8 cellular contexts compared by ENCODE assay signal in the genomic region with DNA sequence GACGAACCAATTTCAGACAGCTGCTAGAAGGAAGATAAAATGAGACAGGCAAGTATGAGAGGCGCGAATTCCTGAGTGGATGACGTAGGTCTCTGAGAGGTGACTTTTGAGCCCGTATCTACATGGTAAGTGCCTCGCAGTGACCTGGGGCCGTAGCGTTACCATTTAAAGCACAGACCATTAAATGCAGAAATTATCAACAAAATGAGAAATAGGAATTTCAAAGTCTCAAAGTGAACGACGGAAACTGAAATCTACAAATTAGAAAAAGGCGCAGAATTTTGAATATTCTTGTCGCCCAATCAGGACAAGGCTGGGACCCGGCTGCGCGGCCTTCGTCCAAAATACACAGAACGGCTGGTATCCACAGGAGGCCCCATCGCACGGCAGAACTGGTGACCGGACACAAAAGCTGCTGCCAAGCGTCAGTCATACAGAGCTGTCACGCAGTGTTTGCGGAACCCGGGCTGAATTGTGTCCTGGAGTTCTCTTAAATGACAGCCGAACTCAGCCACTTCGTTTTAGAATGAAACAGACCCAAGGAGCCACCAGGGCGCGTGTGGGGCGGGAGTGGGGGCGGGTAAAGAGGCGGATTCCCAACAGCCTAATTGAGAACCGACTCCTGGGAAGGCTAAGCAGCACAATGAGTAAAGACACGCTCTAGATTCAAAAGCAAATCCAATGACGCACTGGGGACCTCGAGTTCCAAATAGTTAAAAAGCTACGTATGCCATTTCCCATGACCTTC. TPM values are rescaled to one million over a fixed set of nuclear protein-coding genes. Genes with fewer than 3 reads are reported as not detected.
A peak's percentile ranks its signal among the peaks of the same experiment; 100 is the strongest.
DNase-seq lines count a peak whose midpoint lies in the region; ATAC-seq, FAIRE-seq and TF ChIP-seq lines count a peak whose summit lies in the region.

No MANE protein-coding gene starts in this region.

- TF ChIP-seq POLR2A in GM12892 (IDR thresholded peaks at IDR 0.05; ENCODE audit: low read depth, low read length): peak; percentile 88
- TF ChIP-seq POLR2A in K562 (conservative IDR thresholded peaks at IDR 0.05): peak; percentile 18

- no peaks in the 10 kb centered on the region for H3K9me3 ChIP-seq in K562 (replicated peaks; ENCODE audit: control insufficient read depth, insufficient read depth, low read depth, low read length)

- ATAC-seq in K562 (peak; percentile 31), GM19397 (IDR thresholded peaks at IDR 0.05; ENCODE audit: unreplicated experiment) (no peak), GM18520 (IDR thresholded peaks at IDR 0.05; ENCODE audit: unreplicated experiment) (no peak)

- peaks cover 9% of the 10 kb centered on the region; the same call in 2 of the 3 replicates for H3K36me3 ChIP-seq in K562 (ENCODE audit: control insufficient read depth, insufficient read depth, low read length)

- H3K4me3 ChIP-seq in K562: peak overlapping the region; percentile 64
- peak overlapping the region; percentile 63 for H3K4me3 ChIP-seq in retinal pigment epithelial cell (ENCODE audit: low read length)

- FAIRE-seq in GM12892 (lab: Jason Lieb, UNC): peak; percentile 14
- peak; percentile 76 for FAIRE-seq in K562 (lab: Jason Lieb, UNC)

- peaks cover 8 to 21% of the 10 kb centered on the region in 2 experiments for H3K4me1 ChIP-seq in K562 (replicated peaks in 1 of 2; ENCODE audit: control insufficient read depth in 2 of 2, insufficient read depth in 2 of 2, low read length in 2 of 2)

- TF ChIP-seq RAD21 in K562 (CRISPR knock-in tag; conservative IDR thresholded peaks at IDR 0.05 in 1 of 2, IDR thresholded peaks at IDR 0.05 in 1 of 2): 0 out of 4 replicates have a peak, but pooled peaks of 1 of the 2 experiments have one; percentile 11

- no peaks in the 10 kb centered on the region for H3K9me1 ChIP-seq in K562 (ENCODE audit: control insufficient read depth, insufficient read depth, low read length)

- TF ChIP-seq CTCF in K562 (IDR thresholded peaks at IDR 0.05 in 2 of 3, conservative IDR thresholded peaks at IDR 0.05 in 1 of 3; ENCODE audit: insufficient read depth in 2 of 3, low read depth in 1 of 3, low read length in 3 of 3) (no peak), retinal pigment epithelial cell (conservative IDR thresholded peaks at IDR 0.05; ENCODE audit: low read depth, low read length) (peak; percentile 11)

- DNase-seq in GM12892 (ENCODE audit: insufficient read length): no peak
- DNase-seq in NCI-H2029 treated with DMSO at 0.1 percent for 48 hours (lab: John Stamatoyannopoulos, UW): peak; percentile 80
- DNase-seq in T1000 (lab: John Stamatoyannopoulos, UW): peak; percentile 88
- DNase-seq in K562 (ENCODE audit: extremely low read depth in 1 of 4, low spot score in 3 of 4): peak; percentile 51 to 80 (median 56)
- DNase-seq in hypothalamus (lab: John Stamatoyannopoulos, UW): peak; percentile 12 to 88 (median 67)
- no peak for DNase-seq in retinal pigment epithelial cell (ENCODE audit: low read depth)

- H3K9ac ChIP-seq in K562 (ENCODE audit: insufficient read depth in 1 of 2, low read depth in 2 of 2, low read length in 2 of 2): peak overlapping the region; percentile 96 to 98

- peaks cover 56% of the 10 kb centered on the region for H3K79me2 ChIP-seq in K562 (ENCODE audit: control insufficient read depth, insufficient read depth, low read length)

- no peak overlapping the region for H2AFZ ChIP-seq in K562 (ENCODE audit: low read depth, low read length)

- intact Hi-C loops in K562 (cut with micrococcal nuclease): no loop called here

- H4K20me1 ChIP-seq in K562 (replicated peaks; ENCODE audit: control insufficient read depth, insufficient read depth, low read length): peaks cover 27% of the 10 kb centered on the region

- CTCF ChIA-PET in K562 (lab: Yijun Ruan, JAX; ENCODE audit: low intra/inter-chr PET ratio): no interaction called here

- H3K27ac ChIP-seq in K562 (ENCODE audit: extremely low read depth, low read depth, low read length): peak overlapping the region; percentile 98

- no peaks in the 10 kb centered on the region for H3K27me3 ChIP-seq in K562 (ENCODE audit: control insufficient read depth in 2 of 2, insufficient read depth in 2 of 2, low read length in 2 of 2)

- no peak; the same call in 1 of the 2 replicates for TF ChIP-seq EP300 in K562 (IDR thresholded peaks at IDR 0.05; ENCODE audit: low read length)

- BruUV-seq in K562 (replicated peaks; lab: Mats Ljungman, UMichigan): no TSS peak

- in situ Hi-C loops in K562 (cut with MboI): loop anchor here (5.0 kb wide), 1 partner anchor 43 kb away; a partner anchor contains a TSS

- H3K4me2 ChIP-seq in K562 (ENCODE audit: insufficient read depth, low read length): peak overlapping the region; percentile 88

- POLR2A ChIA-PET in K562 (lab: Yijun Ruan, JAX): interaction anchor here (0.7 to 5.9 kb wide), 39 partner anchors 8 to 410 kb away, joined by 3 to 71 read pairs (median 5); a partner anchor contains a TSS

- under 1% methylated on average over 36 of the region's 36 CpGs for WGBS in K562 (ENCODE audit: insufficient coverage, low coverage, missing lambda C conversion rate)

RNA-seq across cellular contexts. Expression of a gene that starts 13.8 kb away (rescaled TPM):
- 16.0 TPM for polyA plus RNA-seq in GM12892 (2012; ENCODE audit: missing spikeins)
- 0.72 and 1.8 TPM in 2 replicates for total RNA-seq in K562 (2011; cell fraction: chromatin; rRNA removed; ENCODE audit: low replicate concordance)
- 1.3 and 1.7 TPM in 2 replicates for total RNA-seq in K562 (2011; cell fraction: nucleolus; rRNA removed)
- 2.4 and 2.7 TPM in 2 replicates for total RNA-seq in K562 (2011; cell fraction: nucleoplasm; rRNA removed)
- total RNA-seq in K562 (2014; rRNA removed) (0.18 and 0.53 TPM in 2 replicates), K562 (2014; rRNA removed; fragmentation: Illumina TruSeq; extraction: Trizol) (0.58 and 1.4 TPM in 2 replicates), K562 (2015; rRNA removed; fragmentation: Illumina TruSeq; extraction: Trizol) (0.19 and 0.40 TPM in 2 replicates), K562 (2021) (0.76 and 0.82 TPM in 2 replicates)
- polyA plus RNA-seq in K562 (2011; rRNA removed) (0.28 and 0.42 TPM in 2 replicates), K562 (2014; fragmentation: Illumina TruSeq; extraction: Trizol) (0.18 TPM in 1 of 2 replicates, not detected in the other), K562 (2014; fragmentation: Nextera tagmentation; extraction: Ambion mirVana) (not detected), K562 (2014; rRNA removed) (0.43 and 1.2 TPM in 2 replicates)
- 0.24 and 0.46 TPM in 2 replicates for polyA plus RNA-seq in K562 (2011; cell fraction: cytosol; rRNA removed)
- polyA plus RNA-seq in K562 (2011; cell fraction: nucleus; rRNA removed): 1.7 and 2.6 TPM in 2 replicates
- polyA plus RNA-seq in K562 (2012): 0.14 and 0.24 TPM in 2 replicates
- 0.21 TPM in 1 of 2 replicates, not detected in the other for polyA minus RNA-seq in K562 (2011; rRNA and poly(A)+ RNA removed)
- not detected in 2 replicates for polyA minus RNA-seq in K562 (2011; cell fraction: cytosol; rRNA and poly(A)+ RNA removed)
- 0.67 and 1.4 TPM in 2 replicates for polyA minus RNA-seq in K562 (2011; cell fraction: nucleus; rRNA and poly(A)+ RNA removed)

RNA-seq across cellular contexts. Expression of a gene that starts 32.1 kb away (rescaled TPM):
- 1.7 TPM for polyA plus RNA-seq in GM12892 (2012; ENCODE audit: missing spikeins)
- total RNA-seq in K562 (2011; cell fraction: chromatin; rRNA removed; ENCODE audit: low replicate concordance): 0.56 and 0.58 TPM in 2 replicates
- 0.33 and 0.53 TPM in 2 replicates for total RNA-seq in K562 (2011; cell fraction: nucleolus; rRNA removed)
- total RNA-seq in K562 (2011; cell fraction: nucleoplasm; rRNA removed): 0.46 and 0.51 TPM in 2 replicates
- 0.08 and 0.09 TPM in 2 replicates for total RNA-seq in K562 (2014; rRNA removed)
- 0.06 and 0.11 TPM in 2 replicates for total RNA-seq in K562 (2014; rRNA removed; fragmentation: Illumina TruSeq; extraction: Trizol)
- 0.04 and 0.07 TPM in 2 replicates for total RNA-seq in K562 (2015; rRNA removed; fragmentation: Illumina TruSeq; extraction: Trizol)
- 0.20 and 0.22 TPM in 2 replicates for total RNA-seq in K562 (2021)
- polyA plus RNA-seq in K562 (2011; rRNA removed): 0.12 and 0.14 TPM in 2 replicates
- polyA plus RNA-seq in K562 (2011; cell fraction: cytosol; rRNA removed): 0.12 and 0.25 TPM in 2 replicates
- polyA plus RNA-seq in K562 (2011; cell fraction: nucleus; rRNA removed): 0.31 TPM in 2 replicates
- 0.18 and 0.30 TPM in 2 replicates for polyA plus RNA-seq in K562 (2012)
- 0.10 and 0.30 TPM in 2 replicates for polyA plus RNA-seq in K562 (2014; fragmentation: Illumina TruSeq; extraction: Trizol)
- polyA plus RNA-seq in K562 (2014; fragmentation: Nextera tagmentation; extraction: Ambion mirVana): under 1 TPM in 1 of 2 experiments, not detected in 1; 0.10 TPM
- 0.16 and 0.20 TPM in 2 replicates for polyA plus RNA-seq in K562 (2014; rRNA removed)
- polyA minus RNA-seq in K562 (2011; rRNA and poly(A)+ RNA removed): 0.07 and 0.15 TPM in 2 replicates
- polyA minus RNA-seq in K562 (2011; cell fraction: cytosol; rRNA and poly(A)+ RNA removed): not detected in 2 replicates
- 0.11 and 0.13 TPM in 2 replicates for polyA minus RNA-seq in K562 (2011; cell fraction: nucleus; rRNA and poly(A)+ RNA removed)

RNA-seq across cellular contexts. Expression of a gene that starts 42.1 kb away (rescaled TPM):
- polyA plus RNA-seq in GM12892 (2012; ENCODE audit: missing spikeins): 37.6 TPM
- total RNA-seq in K562 (2011; cell fraction: chromatin; rRNA removed; ENCODE audit: low replicate concordance): 36.8 and 50.0 TPM in 2 replicates
- total RNA-seq in K562 (2011; cell fraction: nucleolus; rRNA removed): 22.8 and 30.1 TPM in 2 replicates
- total RNA-seq in K562 (2011; cell fraction: nucleoplasm; rRNA removed): 21.9 and 22.2 TPM in 2 replicates
- 11.0 and 13.0 TPM in 2 replicates for total RNA-seq in K562 (2014; rRNA removed)
- 28.2 and 28.4 TPM in 2 replicates for total RNA-seq in K562 (2014; rRNA removed; fragmentation: Illumina TruSeq; extraction: Trizol)
- 30.0 and 31.3 TPM in 2 replicates for total RNA-seq in K562 (2015; rRNA removed; fragmentation: Illumina TruSeq; extraction: Trizol)
- total RNA-seq in K562 (2021): 78.5 and 87.1 TPM in 2 replicates
- 18.1 and 33.3 TPM in 2 replicates for polyA plus RNA-seq in K562 (2011; rRNA removed)
- polyA plus RNA-seq in K562 (2011; cell fraction: cytosol; rRNA removed): 20.3 and 35.8 TPM in 2 replicates
- polyA plus RNA-seq in K562 (2011; cell fraction: nucleus; rRNA removed): 21.9 and 25.6 TPM in 2 replicates
- polyA plus RNA-seq in K562 (2012): 62.3 and 73.0 TPM in 2 replicates
- polyA plus RNA-seq in K562 (2014; fragmentation: Illumina TruSeq; extraction: Trizol): 88.0 and 101 TPM in 2 replicates
- 1 to 10 TPM; 3.0 to 8.3 TPM for polyA plus RNA-seq in K562 (2014; fragmentation: Nextera tagmentation; extraction: Ambion mirVana)
- polyA plus RNA-seq in K562 (2014; rRNA removed): 22.8 and 26.1 TPM in 2 replicates
- polyA minus RNA-seq in K562 (2011; rRNA and poly(A)+ RNA removed): 25.2 and 30.7 TPM in 2 replicates
- polyA minus RNA-seq in K562 (2011; cell fraction: cytosol; rRNA and poly(A)+ RNA removed): 22.9 and 35.8 TPM in 2 replicates
- 15.2 and 21.9 TPM in 2 replicates for polyA minus RNA-seq in K562 (2011; cell fraction: nucleus; rRNA and poly(A)+ RNA removed)

RNA-seq across cellular contexts. Expression of a gene that starts 51.1 kb away (rescaled TPM):
- 1.0 TPM for polyA plus RNA-seq in GM12892 (2012; ENCODE audit: missing spikeins)
- 9.3 and 16.8 TPM in 2 replicates for total RNA-seq in K562 (2011; cell fraction: chromatin; rRNA removed; ENCODE audit: low replicate concordance)
- 6.4 and 6.7 TPM in 2 replicates for total RNA-seq in K562 (2011; cell fraction: nucleolus; rRNA removed)
- total RNA-seq in K562 (2011; cell fraction: nucleoplasm; rRNA removed): 7.7 and 8.3 TPM in 2 replicates
- total RNA-seq in K562 (2014; rRNA removed) (0.09 and 0.53 TPM in 2 replicates), K562 (2014; rRNA removed; fragmentation: Illumina TruSeq; extraction: Trizol) (0.38 and 0.51 TPM in 2 replicates), K562 (2015; rRNA removed; fragmentation: Illumina TruSeq; extraction: Trizol) (0.38 and 0.40 TPM in 2 replicates), K562 (2021) (0.56 and 1.3 TPM in 2 replicates)
- polyA plus RNA-seq in K562 (2011; rRNA removed) (1.6 and 1.8 TPM in 2 replicates), K562 (2014; fragmentation: Illumina TruSeq; extraction: Trizol) (0.73 and 0.76 TPM in 2 replicates), K562 (2014; fragmentation: Nextera tagmentation; extraction: Ambion mirVana) (under 1 TPM; 0.34 to 0.45 TPM), K562 (2014; rRNA removed) (0.60 and 1.0 TPM in 2 replicates)
- 1.3 and 2.3 TPM in 2 replicates for polyA plus RNA-seq in K562 (2011; cell fraction: cytosol; rRNA removed)
- 12.2 and 13.9 TPM in 2 replicates for polyA plus RNA-seq in K562 (2011; cell fraction: nucleus; rRNA removed)
- 0.74 and 1.2 TPM in 2 replicates for polyA plus RNA-seq in K562 (2012)
- 0.96 and 1.8 TPM in 2 replicates for polyA minus RNA-seq in K562 (2011; rRNA and poly(A)+ RNA removed)
- 1.1 TPM in 1 of 2 replicates, not detected in the other for polyA minus RNA-seq in K562 (2011; cell fraction: cytosol; rRNA and poly(A)+ RNA removed)
- polyA minus RNA-seq in K562 (2011; cell fraction: nucleus; rRNA and poly(A)+ RNA removed): 3.4 and 3.6 TPM in 2 replicates

Comparison
In these comparisons a context has a peak if more than half of its experiments do, and no peak if none do; other contexts are left out.
1. DNase-seq: peak in NCI-H2029 treated with DMSO at 0.1 percent for 48 hours (single experiment), T1000 (single experiment), K562 (4 of 4) and hypothalamus (51 of 51); none in GM12892 (single experiment) and retinal pigment epithelial cell (single experiment).